Comparison of ENCODE assay signal across 7 cellular contexts in the genomic region with DNA sequence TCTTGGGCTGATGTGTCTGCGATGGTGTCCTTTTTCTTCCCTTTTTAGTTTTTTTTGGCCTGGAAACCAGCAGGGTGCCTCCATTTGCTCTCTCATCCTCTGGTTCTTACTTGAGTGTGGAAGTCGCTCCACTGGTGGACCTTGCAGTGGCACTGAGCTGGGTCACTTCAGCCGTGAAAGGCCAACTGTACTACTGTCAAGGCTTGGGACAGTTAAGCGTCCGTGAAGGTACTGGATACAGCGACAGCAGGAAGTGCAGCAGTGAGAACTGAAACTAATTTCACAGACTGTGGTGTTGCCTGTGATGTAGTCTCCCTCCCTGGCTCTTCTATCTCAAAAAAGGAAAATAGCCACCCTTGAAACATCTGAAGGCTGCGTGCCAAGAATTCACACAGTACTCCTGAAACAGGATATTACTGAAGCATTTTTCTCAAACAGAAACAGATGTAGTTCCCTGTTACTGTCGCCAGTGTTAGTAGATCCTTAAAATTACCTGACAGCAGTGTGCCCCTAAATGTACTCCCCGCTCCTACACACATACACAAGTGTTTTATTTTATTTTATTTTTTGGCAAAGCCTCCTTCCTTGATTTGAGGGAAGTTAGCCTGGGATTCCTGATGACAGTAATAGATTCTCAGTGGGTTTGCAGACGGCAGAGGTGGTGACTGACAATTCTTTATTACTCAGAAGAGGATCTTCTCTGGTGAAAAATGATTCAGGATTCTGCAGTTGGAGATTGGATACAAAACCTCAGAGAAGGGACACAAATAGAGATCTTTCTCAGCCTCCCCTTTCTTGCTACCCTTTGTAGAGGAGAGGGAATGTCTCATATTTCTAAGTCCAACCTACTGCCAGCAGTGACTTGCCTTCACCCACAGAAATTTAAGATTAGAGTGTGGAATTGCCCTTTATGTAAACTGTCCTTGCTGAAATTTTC. TPM values are rescaled to one million over a fixed set of nuclear protein-coding genes. Genes with fewer than 3 reads are reported as not detected.
DNase-seq lines count a peak whose midpoint lies in the region; ATAC-seq and TF ChIP-seq lines count a peak whose summit lies in the region.

No MANE protein-coding gene starts in this region.

- no peaks in the 10 kb centered on the region for H3K27me3 Mint-ChIP-seq in activated CD4-positive, alpha-beta memory T cell treated with anti-CD3 and anti-CD28 coated beads, Interleukin-2, amount 10 ng/mL, durations not matched to agents 7 days and 5 days

- peaks cover 79% of the 10 kb centered on the region for H3K4me1 Mint-ChIP-seq in activated CD4-positive, alpha-beta memory T cell treated with anti-CD3 and anti-CD28 coated beads, Interleukin-2, amount 10 ng/mL, durations not matched to agents 7 days and 5 days

- CTCF ChIA-PET in activated CD4-positive, alpha-beta memory T cell treated with anti-CD3 and anti-CD28 coated beads, Interleukin-2, amount 10 ng/mL, durations not matched to agents 7 days and 5 days (lab: Charles Lee): interaction anchor here (1.0 to 2.0 kb wide), 7 partner anchors 9 to 111 kb away, joined by 3 to 14 read pairs (median 3); no protein-coding TSS in a partner anchor

- TF ChIP-seq CTCF in fibroblast of mammary gland (conservative IDR thresholded peaks at IDR 0.05; ENCODE audit: control insufficient read depth, insufficient read depth, low read depth, low read length): no peak

- POLR2A ChIA-PET in activated CD4-positive, alpha-beta memory T cell treated with anti-CD3 and anti-CD28 coated beads, Interleukin-2, amount 10 ng/mL, durations not matched to agents 7 days and 5 days (lab: Charles Lee): interaction anchor here (0.8 to 5.4 kb wide), 11 partner anchors 10 to 152 kb away, joined by 3 to 118 read pairs (median 8); no protein-coding TSS in a partner anchor

- ATAC-seq in GM18498 (IDR thresholded peaks at IDR 0.05; ENCODE audit: unreplicated experiment): peak; percentile 53

- H3K9me3 Mint-ChIP-seq in activated CD4-positive, alpha-beta memory T cell treated with anti-CD3 and anti-CD28 coated beads, Interleukin-2, amount 10 ng/mL, durations not matched to agents 7 days and 5 days: no peaks in the 10 kb centered on the region

- H3K4me3 Mint-ChIP-seq in activated CD4-positive, alpha-beta memory T cell treated with anti-CD3 and anti-CD28 coated beads, Interleukin-2, amount 10 ng/mL, durations not matched to agents 7 days and 5 days: peak overlapping the region; percentile 96

- peak overlapping the region; percentile 97 for H3K27ac Mint-ChIP-seq in activated CD4-positive, alpha-beta memory T cell treated with anti-CD3 and anti-CD28 coated beads, Interleukin-2, amount 10 ng/mL, durations not matched to agents 7 days and 5 days

- H3K36me3 Mint-ChIP-seq in activated CD4-positive, alpha-beta memory T cell treated with anti-CD3 and anti-CD28 coated beads, Interleukin-2, amount 10 ng/mL, durations not matched to agents 7 days and 5 days (ENCODE audit: low read depth): peaks cover 52% of the 10 kb centered on the region

- peak overlapping the region; percentile 23 for H3K4me3 ChIP-seq in fibroblast of mammary gland (ENCODE audit: control insufficient read depth, low read depth, low read length)

- DNase-seq in HCEC 1CT (peak; percentile 51), NAMALWA (ENCODE audit: low spot score) (peak; percentile 76), fibroblast of mammary gland (ENCODE audit: low read depth) (peak; percentile 79), occipital lobe (lab: John Stamatoyannopoulos, UW) (peak; percentile 29)
- peak; percentile 56 for DNase-seq in activated CD4-positive, alpha-beta memory T cell treated with anti-CD3 and anti-CD28 coated beads, Interleukin-2, amount 10 ng/mL, durations not matched to agents 7 days and 5 days
- no peak for DNase-seq in activated CD8-positive, alpha-beta memory T cell treated with anti-CD3 and anti-CD28 coated beads, Interleukin-2, amount 50 U/mL, for 48 hours

RNA-seq across cellular contexts. Expression of a gene that starts 4.3 kb away (rescaled TPM):
- total RNA-seq in activated CD4-positive, alpha-beta memory T cell treated with anti-CD3 and anti-CD28 coated beads, Interleukin-2, amount 10 ng/mL, durations not matched to agents 7 days and 5 days: 10 to 100 TPM; 63.4 to 65.2 TPM
- total RNA-seq in occipital lobe: 6.1 TPM

RNA-seq across cellular contexts. Expression of a gene that starts 41.1 kb away (rescaled TPM):
- total RNA-seq in activated CD4-positive, alpha-beta memory T cell treated with anti-CD3 and anti-CD28 coated beads, Interleukin-2, amount 10 ng/mL, durations not matched to agents 7 days and 5 days: not detected
- total RNA-seq in occipital lobe: 6.9 TPM
